Comparison of ENCODE assay signal across 9 cellular contexts in the genomic region with DNA sequence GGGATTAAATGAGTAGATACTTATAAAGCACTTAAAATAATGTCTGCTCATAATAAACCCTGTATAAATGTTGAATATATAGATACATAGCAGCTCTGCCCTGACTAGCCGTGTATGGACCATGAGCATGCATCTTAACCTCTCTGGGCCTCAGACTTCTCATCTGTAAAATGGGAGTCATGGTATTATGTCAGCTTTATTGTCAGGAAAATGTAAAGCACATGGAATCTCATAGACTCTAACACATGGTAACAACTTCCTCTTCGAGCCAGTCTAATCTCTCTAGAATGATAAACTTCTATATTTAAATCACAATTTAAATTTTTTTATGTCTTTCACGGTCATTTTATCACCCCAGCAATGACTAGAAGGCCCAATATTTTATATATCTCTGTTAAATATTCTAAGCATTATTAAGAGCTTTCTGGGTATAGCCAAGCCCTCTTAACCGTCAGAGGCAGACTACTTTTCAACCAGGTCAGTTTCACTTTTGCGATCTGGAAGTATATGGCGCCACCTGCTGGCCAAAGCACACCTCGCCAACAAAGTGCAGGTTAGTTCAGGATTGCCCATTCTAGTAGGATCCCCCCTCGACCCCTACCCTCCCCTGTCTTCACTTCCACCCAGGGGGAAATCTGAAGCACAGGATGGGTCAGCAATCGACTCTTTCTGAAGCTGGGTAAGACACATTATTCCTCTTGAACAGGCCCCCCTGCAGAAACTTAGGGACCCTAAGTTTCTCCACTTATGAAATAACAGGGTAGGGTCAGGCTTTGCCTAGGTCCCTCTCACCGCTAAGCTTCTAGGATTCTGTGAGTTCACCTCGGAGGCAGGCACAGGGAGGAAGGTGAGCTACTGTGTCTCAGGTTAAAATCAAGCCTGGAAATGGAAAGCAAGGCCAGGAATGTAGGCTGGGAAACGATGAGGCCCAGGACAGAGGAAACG. TPM values are rescaled to one million over a fixed set of nuclear protein-coding genes. Genes with fewer than 3 reads are reported as not detected.
A peak's percentile ranks its signal among the peaks of the same experiment; 100 is the strongest.
DNase-seq lines count a peak whose midpoint lies in the region; ATAC-seq and TF ChIP-seq lines count a peak whose summit lies in the region.
"Had no signal": no experiment of that assay in that cellular context is flagged by ENCODE, and none has a peak within 500 bp of the region (broad histone marks: within the 10 kb centered on the region; RNA-seq: fewer than 3 reads in every experiment).

No MANE protein-coding gene starts in this region.

- peak; percentile 81 for ATAC-seq in GM21737 (IDR thresholded peaks at IDR 0.05; ENCODE audit: unreplicated experiment)

- DNase-seq in EH (ENCODE audit: low read depth), result peak; percentile 78
- peak; percentile 88 for DNase-seq in KG1 (lab: John Stamatoyannopoulos, UW)
- peak; percentile 73 for DNase-seq in RPMI8226
- DNase-seq in activated T-helper 1 cell treated with Interleukin-2 at 50 U/mL for 16 hours (ENCODE audit: low read depth), result peak; percentile 75
- peak; percentile 88 for DNase-seq in fibroblast of the aortic adventitia (ENCODE audit: low read depth)
- DNase-seq in substantia nigra (lab: John Stamatoyannopoulos, UW), result peak in 43 of 49 donors; percentile 6 to 83 (median 58)

- H3K27ac ChIP-seq in neutrophil, result no peak overlapping the region
- no peak overlapping the region for H3K27ac ChIP-seq in substantia nigra (ENCODE audit: low read depth, low read length, poor library complexity, severe bottlenecking)

- peak; percentile 86 for TF ChIP-seq CTCF in fibroblast of the aortic adventitia (IDR thresholded peaks at IDR 0.05; ENCODE audit: insufficient read depth, low read length)
- TF ChIP-seq CTCF in neutrophil (IDR thresholded peaks at IDR 0.05), result peak; percentile 84

- H3K27me3 ChIP-seq in neutrophil, result no peaks in the 10 kb centered on the region

- H3K4me3 ChIP-seq in fibroblast of the aortic adventitia (ENCODE audit: low read depth, low read length), result no peak overlapping the region
- H3K4me3 ChIP-seq in neutrophil (ENCODE audit: low read depth in 1 of 2, low read length in 1 of 2), result peak overlapping the region; percentile 21 to 44

- no peaks in the 10 kb centered on the region for H3K9me3 ChIP-seq in neutrophil

- H3K36me3 ChIP-seq in neutrophil, result no peaks in the 10 kb centered on the region

- peaks cover 13 to 21% of the 10 kb centered on the region in 2 experiments for H3K4me1 ChIP-seq in neutrophil (ENCODE audit: control insufficient read depth in 1 of 2, insufficient read depth in 1 of 2, low read depth in 1 of 2, low read length in 1 of 2)

RNA-seq across cellular contexts. Expression of gene KCNJ1, which starts 36.0 kb away (rescaled TPM):
- total RNA-seq in fibroblast of the aortic adventitia (ENCODE audit: low replicate concordance), result 0.25 TPM in 1 of 2 replicates, not detected in the other
- total RNA-seq: temporal lobe had no signal
